1 cellular context compared by ENCODE assay signal in genomic region chr3:52481819-52482521, GRCh38.
TF ChIP-seq lines count a peak whose summit lies in the region.

No MANE protein-coding gene starts in this region.

TF ChIP-seq in H1, 55 proteins besides CTCF, POLR2A, EP300 and RAD21:
- 0 out of 2 replicates have a peak, but pooled peaks have one; percentile 65 for TF ChIP-seq GABPA (IDR thresholded peaks at IDR 0.05; ENCODE audit: borderline replicate concordance, insufficient read depth, low read length)
- no peak for TF ChIP-seq CBX5 (IDR thresholded peaks at IDR 0.05; ENCODE audit: low read depth, low read length)
- TF ChIP-seq NANOG (IDR thresholded peaks at IDR 0.05; ENCODE audit: insufficient read depth, low read depth, low read length, poor library complexity, severe bottlenecking): peak; percentile 25
- peak in 1 of 2 experiments; percentile 50; a peak in 1 of 4 replicates for TF ChIP-seq SIN3A (conservative IDR thresholded peaks at IDR 0.05 in 1 of 2, IDR thresholded peaks at IDR 0.05 in 1 of 2; ENCODE audit: low read depth in 1 of 2, low read length in 2 of 2)
- peak; percentile 38; the same call in 1 of the 2 replicates for TF ChIP-seq MAX (IDR thresholded peaks at IDR 0.05)
- no peak for TF ChIP-seq ZNF274 (IDR thresholded peaks at IDR 0.05; ENCODE audit: borderline replicate concordance, extremely low read depth, low read length)
- TF ChIP-seq RFX5 (IDR thresholded peaks at IDR 0.05; ENCODE audit: borderline replicate concordance, low read depth, low read length): no peak
- TF ChIP-seq POLR2AphosphoS5 (IDR thresholded peaks at IDR 0.05; ENCODE audit: low read depth, low read length): 0 out of 2 replicates have a peak, but pooled peaks have one; percentile 21
- TF ChIP-seq CREB1 (IDR thresholded peaks at IDR 0.05): peak; percentile 23; the same call in 1 of the 2 replicates
